In genomic region chr1:116343019-116343418, GRCh38 we compare ENCODE assay signal across 19 cellular contexts. TPM values are rescaled to one million over a fixed set of nuclear protein-coding genes. Genes with fewer than 3 reads are reported as not detected.
DNase-seq lines count a peak whose midpoint lies in the region; ATAC-seq and TF ChIP-seq lines count a peak whose summit lies in the region.
"Had no signal": no experiment of that assay in that cellular context is flagged by ENCODE, and none has a peak within 500 bp of the region (broad histone marks: within the 10 kb centered on the region; RNA-seq: fewer than 3 reads in every experiment).

No MANE protein-coding gene starts in this region.

- H3K27ac Mint-ChIP-seq in activated CD4-positive, alpha-beta T cell treated with anti-CD3 and anti-CD28 coated beads for 36 hours: no peak overlapping the region
- H3K27ac Mint-ChIP-seq in CD4-positive, CD25-positive, alpha-beta regulatory T cell: peak overlapping the region; percentile 83 to 94 (median 85)
- peak overlapping the region; percentile 2 for H3K27ac Mint-ChIP-seq in T-helper 17 cell
- H3K27ac Mint-ChIP-seq in naive thymus-derived CD8-positive, alpha-beta T cell: peak overlapping the region in 8 of 10 donors; percentile 24 to 99 (median 91)
- H3K27ac Mint-ChIP-seq in CD14-positive monocyte: no peak overlapping the region

- no peaks in the 10 kb centered on the region for H3K36me3 Mint-ChIP-seq in activated CD4-positive, alpha-beta T cell treated with anti-CD3 and anti-CD28 coated beads for 36 hours (ENCODE audit: low read depth)
- peaks cover 5% of the 10 kb centered on the region for H3K36me3 Mint-ChIP-seq in CD4-positive, CD25-positive, alpha-beta regulatory T cell
- H3K36me3 Mint-ChIP-seq in T-helper 17 cell (ENCODE audit: low read depth): no peaks in the 10 kb centered on the region
- no peaks in the 10 kb centered on the region for H3K36me3 Mint-ChIP-seq in naive thymus-derived CD8-positive, alpha-beta T cell
- H3K36me3 Mint-ChIP-seq in CD14-positive monocyte: no peaks in the 10 kb centered on the region

- POLR2A ChIA-PET in activated CD4-positive, alpha-beta T cell treated with anti-CD3 and anti-CD28 coated beads for 36 hours (lab: Charles Lee): no interaction called here
- POLR2A ChIA-PET in naive thymus-derived CD8-positive, alpha-beta T cell (lab: Charles Lee): interaction anchor here (0.8 to 1.7 kb wide), 5 partner anchors 8 to 17 kb away, joined by 3 to 7 read pairs (median 4); no protein-coding TSS in a partner anchor

- H3K27ac ChIP-seq in CD4-positive, CD25-positive, alpha-beta regulatory T cell (ENCODE audit: insufficient read depth, low read length, poor library complexity, severe bottlenecking): no peak overlapping the region
- H3K27ac ChIP-seq: 22Rv1, A549, BLaER1 had no signal

- TF ChIP-seq CTCF in CD14-positive monocyte (IDR thresholded peaks at IDR 0.05): no peak

- H3K4me1 ChIP-seq in CD4-positive, CD25-positive, alpha-beta regulatory T cell (ENCODE audit: control insufficient read depth, insufficient read depth, low read length, poor library complexity, severe bottlenecking): peaks cover 36% of the 10 kb centered on the region
- H3K4me1 ChIP-seq: A549, BLaER1 had no signal

- DNase-seq in activated CD4-positive, alpha-beta T cell treated with anti-CD3 and anti-CD28 coated beads for 36 hours: no peak
- DNase-seq in activated CD4-positive, alpha-beta T cell treated with anti-CD3 and anti-CD28 coated beads for 4 hours: no peak
- DNase-seq in CD4-positive, CD25-positive, alpha-beta regulatory T cell: no peak
- DNase-seq in T-helper 17 cell (no peak), Ammon's horn (ENCODE audit: low spot score) (no peak), CD14-positive monocyte (ENCODE audit: low spot score) (no peak)
- DNase-seq in naive thymus-derived CD8-positive, alpha-beta T cell: no peak
- DNase-seq: AML-193, DMS153, DMS79, GDM1, GOT3, H7, IMR-90 had no signal

- H3K27me3 ChIP-seq in CD4-positive, CD25-positive, alpha-beta regulatory T cell (ENCODE audit: control insufficient read depth, insufficient read depth, low read length): no peaks in the 10 kb centered on the region
- H3K27me3 ChIP-seq: BLaER1 had no signal

- H3K4me1 Mint-ChIP-seq in activated CD4-positive, alpha-beta T cell treated with anti-CD3 and anti-CD28 coated beads for 36 hours: peaks cover 50% of the 10 kb centered on the region
- H3K4me1 Mint-ChIP-seq in CD4-positive, CD25-positive, alpha-beta regulatory T cell: peaks cover 11 to 69% (median 39%) of the 10 kb centered on the region in 4 donors
- peaks cover 26% of the 10 kb centered on the region for H3K4me1 Mint-ChIP-seq in T-helper 17 cell
- H3K4me1 Mint-ChIP-seq in naive thymus-derived CD8-positive, alpha-beta T cell: peaks cover 20 to 74% (median 47%) of the 10 kb centered on the region in 4 donors
- no peaks in the 10 kb centered on the region for H3K4me1 Mint-ChIP-seq in CD14-positive monocyte

- H3K4me3 ChIP-seq in CD4-positive, CD25-positive, alpha-beta regulatory T cell (ENCODE audit: low read depth, low read length): no peak overlapping the region
- H3K4me3 ChIP-seq: A549, BLaER1, K562 had no signal

- intact Hi-C loops in activated CD4-positive, alpha-beta T cell treated with anti-CD3 and anti-CD28 coated beads for 36 hours (cut with DNase I, micrococcal nuclease): no loop called here
- intact Hi-C loops in CD14-positive monocyte (cut with micrococcal nuclease): no loop called here

- no peaks in the 10 kb centered on the region for H3K36me3 ChIP-seq in CD4-positive, CD25-positive, alpha-beta regulatory T cell (ENCODE audit: control insufficient read depth, insufficient read depth, low read length)
- H3K36me3 ChIP-seq: BLaER1 had no signal

- no peaks in the 10 kb centered on the region for H3K9me3 Mint-ChIP-seq in activated CD4-positive, alpha-beta T cell treated with anti-CD3 and anti-CD28 coated beads for 36 hours (ENCODE audit: low read depth)
- H3K9me3 Mint-ChIP-seq in CD4-positive, CD25-positive, alpha-beta regulatory T cell: no peaks in the 10 kb centered on the region
- H3K9me3 Mint-ChIP-seq in naive thymus-derived CD8-positive, alpha-beta T cell: no peaks in the 10 kb centered on the region
- H3K9me3 Mint-ChIP-seq in CD14-positive monocyte: peaks cover 0 to 3% (median 0%) of the 10 kb centered on the region in 7 donors

- ATAC-seq in activated CD4-positive, alpha-beta T cell treated with anti-CD3 and anti-CD28 coated beads for 36 hours: peak; percentile 25
- no peak for ATAC-seq in CD4-positive, CD25-positive, alpha-beta regulatory T cell (ENCODE audit: low read depth in 2 of 2)
- ATAC-seq in T-helper 17 cell: no peak
- no peak for ATAC-seq in naive thymus-derived CD8-positive, alpha-beta T cell
- ATAC-seq: A549, HCT116, K562 had no signal

- no peaks in the 10 kb centered on the region for H3K9me3 ChIP-seq in CD4-positive, CD25-positive, alpha-beta regulatory T cell (ENCODE audit: control insufficient read depth in 2 of 2, low read length in 2 of 2)
- no peaks in the 10 kb centered on the region for H3K9me3 ChIP-seq in T-helper 17 cell (ENCODE audit: control insufficient read depth, low read length, poor library complexity, severe bottlenecking)
- H3K9me3 ChIP-seq: A549, BLaER1 had no signal

- no peak overlapping the region for H3K4me3 Mint-ChIP-seq in activated CD4-positive, alpha-beta T cell treated with anti-CD3 and anti-CD28 coated beads for 36 hours
- peak overlapping the region in 1 of 4 donors; percentile 12 for H3K4me3 Mint-ChIP-seq in CD4-positive, CD25-positive, alpha-beta regulatory T cell
- H3K4me3 Mint-ChIP-seq in T-helper 17 cell (no peak overlapping the region), CD14-positive monocyte (no peak overlapping the region)
- no peak overlapping the region for H3K4me3 Mint-ChIP-seq in naive thymus-derived CD8-positive, alpha-beta T cell

- H3K27me3 Mint-ChIP-seq in activated CD4-positive, alpha-beta T cell treated with anti-CD3 and anti-CD28 coated beads for 36 hours: no peaks in the 10 kb centered on the region
- H3K27me3 Mint-ChIP-seq in CD4-positive, CD25-positive, alpha-beta regulatory T cell: no peaks in the 10 kb centered on the region
- no peaks in the 10 kb centered on the region for H3K27me3 Mint-ChIP-seq in T-helper 17 cell
- H3K27me3 Mint-ChIP-seq in naive thymus-derived CD8-positive, alpha-beta T cell: peaks cover 0 to 2% (median 0%) of the 10 kb centered on the region in 5 donors
- peaks cover 2 to 12% (median 4%) of the 10 kb centered on the region in 3 donors for H3K27me3 Mint-ChIP-seq in CD14-positive monocyte (ENCODE audit: low read depth in 3 of 3)

- CTCF ChIA-PET in activated CD4-positive, alpha-beta T cell treated with anti-CD3 and anti-CD28 coated beads for 36 hours (lab: Charles Lee): interaction anchor here (1.4 to 3.5 kb wide), 3 partner anchors 9 to 142 kb away, joined by 3 to 10 read pairs (median 9); no protein-coding TSS in a partner anchor

RNA-seq across cellular contexts. Expression of gene ATP1A1, which starts 30.0 kb away (rescaled TPM):
- total RNA-seq in activated CD4-positive, alpha-beta T cell treated with anti-CD3 and anti-CD28 coated beads for 36 hours: 100 to 1,000 TPM; 247 to 257 TPM
- 228 TPM for total RNA-seq in CD4-positive, CD25-positive, alpha-beta regulatory T cell
- polyA plus RNA-seq in CD4-positive, CD25-positive, alpha-beta regulatory T cell: 10 to 100 TPM; 52.4 to 63.8 (median 58.8) TPM
- total RNA-seq in T-helper 17 cell: 100 to 1,000 TPM; 259 to 313 TPM
- total RNA-seq in naive thymus-derived CD8-positive, alpha-beta T cell: 100 to 1,000 TPM; 248 to 261 TPM
- polyA plus RNA-seq in naive thymus-derived CD8-positive, alpha-beta T cell: 10 to 100 TPM; 59.1 to 65.0 (median 60.6) TPM
- 10 to 100 TPM; 32.3 to 32.7 TPM for polyA plus RNA-seq in CD14-positive monocyte

Comparison
In these comparisons a context has a peak if more than half of its experiments do, and no peak if none do; other contexts are left out.
1. H3K27ac Mint-ChIP-seq: peak in CD4-positive, CD25-positive, alpha-beta regulatory T cell (3 of 3), T-helper 17 cell (single experiment) and naive thymus-derived CD8-positive, alpha-beta T cell (8 of 10); none in activated CD4-positive, alpha-beta T cell treated with anti-CD3 and anti-CD28 coated beads for 36 hours (single experiment) and CD14-positive monocyte (0 of 7).